Comparison of ENCODE assay signal across 8 cellular contexts in the genomic region with DNA sequence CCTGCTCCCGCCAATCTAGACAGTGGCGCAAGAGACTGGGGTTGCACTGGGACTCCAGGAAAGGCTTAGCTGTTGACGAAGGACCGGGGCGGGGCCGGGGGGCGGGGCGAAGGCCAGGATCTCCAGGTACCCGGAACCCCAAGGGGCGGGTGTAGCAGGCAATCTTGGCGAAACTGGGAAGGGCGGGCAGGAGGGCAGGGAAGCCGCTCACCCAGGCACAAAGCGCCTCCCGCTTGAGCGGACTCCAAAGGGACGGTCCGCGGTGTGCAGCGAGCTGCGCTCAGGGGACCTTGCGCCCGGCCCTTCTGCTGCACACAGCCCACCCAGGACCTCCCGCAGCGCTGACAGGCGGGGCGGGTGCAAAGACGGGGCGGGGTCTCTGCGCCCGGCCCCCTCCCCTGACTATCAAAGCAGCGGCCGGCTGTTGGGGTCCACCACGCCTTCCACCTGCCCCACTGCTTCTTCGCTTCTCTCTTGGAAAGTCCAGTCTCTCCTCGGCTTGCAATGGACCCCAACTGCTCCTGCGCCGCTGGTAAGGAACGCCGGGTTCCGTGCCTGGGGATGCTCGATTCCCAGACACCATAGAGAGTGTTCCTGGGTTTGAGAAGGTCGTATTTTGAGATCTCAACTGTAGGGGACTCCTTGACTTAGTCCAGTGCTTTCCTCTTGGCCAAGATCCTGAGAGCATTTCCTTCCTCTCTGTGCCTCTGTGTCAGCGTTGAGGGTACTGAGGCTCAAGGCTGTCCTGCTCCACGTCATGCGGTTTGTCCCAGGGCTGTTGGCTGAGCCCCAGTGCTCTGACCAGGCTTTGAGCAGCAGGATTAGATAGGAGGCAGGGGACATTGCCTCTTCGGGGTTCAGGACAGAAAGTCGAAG. TPM values are rescaled to one million over a fixed set of nuclear protein-coding genes. Genes with fewer than 3 reads are reported as not detected.
DNase-seq lines count a peak whose midpoint lies in the region; ATAC-seq and TF ChIP-seq lines count a peak whose summit lies in the region.

TSS of gene MT1F (plus strand) at position 405 of the 876 bp plus-strand sequence. CDS start at position 505, 100 bp downstream.

- H3K27me3 Mint-ChIP-seq in neural crest cell (ENCODE audit: low read depth), result peaks cover 87% of the 10 kb centered on the region

- DNase-seq in Ammon's horn (ENCODE audit: low spot score), result peak; percentile 67
- peak; percentile 81 to 83 for DNase-seq in PC-9
- DNase-seq in activated T-helper 9 cell treated with anti-CD3 and anti-CD28 coated beads, Interleukin-2, amount 50 U/mL, for 16 hours (ENCODE audit: low read depth), result peak; percentile 50
- no peak for DNase-seq in fibroblast of the aortic adventitia (ENCODE audit: low read depth)
- DNase-seq in neural crest cell (ENCODE audit: low read depth, low spot score), result peak; percentile 25
- peak; percentile 73 for DNase-seq in stimulated activated naive CD8-positive, alpha-beta T cell treated with anti-CD3 and anti-CD28 coated beads, Interleukin-15, Interleukin-2, amounts not matched to agents 100 U/mL and 50 U/mL, for 24 hours
- DNase-seq in NCI-H128 (lab: John Stamatoyannopoulos, UW; ENCODE audit: unreplicated experiment), result no peak

- H3K4me1 Mint-ChIP-seq in neural crest cell, result peaks cover 11% of the 10 kb centered on the region

- H3K9me3 Mint-ChIP-seq in neural crest cell, result no peaks in the 10 kb centered on the region

- H3K36me3 Mint-ChIP-seq in neural crest cell (ENCODE audit: low read depth), result peaks cover 3% of the 10 kb centered on the region

- no peaks in the 10 kb centered on the region for H3K79me2 ChIP-seq in PC-9 (ENCODE audit: low read depth)

- H2AFZ ChIP-seq in PC-9, result peak within 1 kb of the TSS; percentile 82

- H3K4me3 Mint-ChIP-seq in neural crest cell, result peak within 1 kb of the TSS; percentile 86

- POLR2A ChIA-PET in PC-9 (lab: Charles Lee; ENCODE audit: unreplicated experiment), result interaction anchor here (0.5 to 0.8 kb wide), 5 partner anchors 50 to 751 kb away, joined by 3 to 9 read pairs (median 4); partner anchors contain the start of gene MT2A

- H3K4me1 ChIP-seq in PC-9 (replicated peaks; ENCODE audit: insufficient read depth), result peaks cover 19% of the 10 kb centered on the region

- H3K4me3 ChIP-seq in PC-9 (peak within 1 kb of the TSS; percentile 55), fibroblast of the aortic adventitia (ENCODE audit: low read depth, low read length) (peak within 1 kb of the TSS; percentile 55)

- H3K9me2 ChIP-seq in PC-9 (ENCODE audit: insufficient read depth), result no peaks in the 10 kb centered on the region

- H3K27me3 ChIP-seq in PC-9 (ENCODE audit: insufficient read depth, low read depth), result peaks cover 11% of the 10 kb centered on the region

- BruUV-seq in PC-9 (replicated peaks; lab: Mats Ljungman, UMichigan), result no TSS peak

- intact Hi-C loops in PC-9 (cut with micrococcal nuclease; ENCODE audit: unreplicated experiment), result loop anchor here (1.0 kb wide), 1 partner anchor 25 kb away; the partner anchor contains the start of gene MT1X

- CTCF ChIA-PET in PC-9 (lab: Charles Lee), result interaction anchor here (0.6 to 0.7 kb wide), 2 partner anchors 54 to 70 kb away, joined by 3 read pairs; no protein-coding TSS in a partner anchor

- H3K4me2 ChIP-seq in PC-9, result peak within 1 kb of the TSS; percentile 82

- no peaks in the 10 kb centered on the region for H4K20me1 ChIP-seq in PC-9 (ENCODE audit: insufficient read depth)

- no peaks in the 10 kb centered on the region for H3K36me3 ChIP-seq in PC-9 (ENCODE audit: low read depth)

- no peak for TF ChIP-seq CTCF in PC-9 (conservative IDR thresholded peaks at IDR 0.05)
- TF ChIP-seq CTCF in fibroblast of the aortic adventitia (IDR thresholded peaks at IDR 0.05; ENCODE audit: insufficient read depth, low read length), result no peak
- no peak for TF ChIP-seq CTCF in neural crest cell (conservative IDR thresholded peaks at IDR 0.05)

- no peak within 1 kb of the TSS for H3K27ac Mint-ChIP-seq in neural crest cell (ENCODE audit: unreplicated experiment)

- no peak within 1 kb of the TSS for H3K27ac ChIP-seq in PC-9

- ATAC-seq in HG02642 (IDR thresholded peaks at IDR 0.05; ENCODE audit: poor library complexity, unreplicated experiment), result peak; percentile 68
- ATAC-seq in stimulated activated naive CD8-positive, alpha-beta T cell treated with anti-CD3 and anti-CD28 coated beads, Interleukin-15, Interleukin-2, amounts not matched to agents 100 U/mL and 50 U/mL, for 24 hours, result peak; percentile 77

- peaks cover 22% of the 10 kb centered on the region; the same call in 1 of the 2 replicates for H3F3A ChIP-seq in PC-9 (ENCODE audit: insufficient read depth, low read depth)

- no peaks in the 10 kb centered on the region for H3K9me3 ChIP-seq in PC-9 (ENCODE audit: insufficient read depth, low read depth)

RNA-seq across cellular contexts. Expression of gene MT1F, which starts in this region (rescaled TPM):
- total RNA-seq in PC-9 (2021), result 4.0 and 10.3 TPM in 2 replicates
- 0.18 TPM in 1 of 2 replicates, not detected in the other for total RNA-seq in fibroblast of the aortic adventitia (ENCODE audit: low replicate concordance)
- 1.5 and 2.4 TPM in 2 replicates for total RNA-seq in neural crest cell

Comparison
In these comparisons a context has a peak if more than half of its experiments do, and no peak if none do; other contexts are left out.
1. DNase-seq: peak in Ammon's horn (single experiment), PC-9 (2 of 2), activated T-helper 9 cell treated with anti-CD3 and anti-CD28 coated beads, Interleukin-2, amount 50 U/mL, for 16 hours (single experiment), neural crest cell (single experiment) and stimulated activated naive CD8-positive, alpha-beta T cell treated with anti-CD3 and anti-CD28 coated beads, Interleukin-15, Interleukin-2, amounts not matched to agents 100 U/mL and 50 U/mL, for 24 hours (single experiment); none in fibroblast of the aortic adventitia (single experiment) and NCI-H128 (single experiment).